Comparison of ENCODE assay signal across 1 cellular context in the genomic region with DNA sequence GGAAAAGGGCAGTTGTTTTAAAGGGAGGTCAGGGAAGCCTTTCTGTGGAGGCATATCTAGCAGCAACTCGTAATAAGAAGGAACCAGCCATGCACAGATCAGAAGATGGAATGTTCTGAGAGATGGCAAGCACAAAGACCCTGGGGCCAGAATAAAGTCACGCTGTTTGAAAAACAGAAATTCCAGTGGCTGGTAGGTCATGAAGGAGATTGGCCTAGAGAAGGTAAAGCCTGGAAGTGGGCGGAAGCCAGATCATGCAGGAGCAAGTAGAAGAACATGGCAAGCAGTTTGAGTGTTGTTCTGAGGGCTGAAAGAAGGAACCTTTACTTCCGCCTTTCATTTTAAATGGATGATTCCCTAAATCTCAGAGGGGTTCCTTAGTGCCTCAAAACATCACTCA.
TF ChIP-seq lines count a peak whose summit lies in the region.

No MANE protein-coding gene starts in this region.

TF ChIP-seq in H1, 55 proteins besides CTCF, POLR2A, EP300 and RAD21 (continued from another document):
- TF ChIP-seq HDAC6 (IDR thresholded peaks at IDR 0.05; ENCODE audit: low read depth, low read length) (no peak), SAP30 (IDR thresholded peaks at IDR 0.05; ENCODE audit: insufficient read depth, insufficient replicate concordance, low read length) (no peak), RFX5 (IDR thresholded peaks at IDR 0.05; ENCODE audit: borderline replicate concordance, low read depth, low read length) (no peak)
